ENCODE assay signal across 10 cellular contexts in the genomic region with DNA sequence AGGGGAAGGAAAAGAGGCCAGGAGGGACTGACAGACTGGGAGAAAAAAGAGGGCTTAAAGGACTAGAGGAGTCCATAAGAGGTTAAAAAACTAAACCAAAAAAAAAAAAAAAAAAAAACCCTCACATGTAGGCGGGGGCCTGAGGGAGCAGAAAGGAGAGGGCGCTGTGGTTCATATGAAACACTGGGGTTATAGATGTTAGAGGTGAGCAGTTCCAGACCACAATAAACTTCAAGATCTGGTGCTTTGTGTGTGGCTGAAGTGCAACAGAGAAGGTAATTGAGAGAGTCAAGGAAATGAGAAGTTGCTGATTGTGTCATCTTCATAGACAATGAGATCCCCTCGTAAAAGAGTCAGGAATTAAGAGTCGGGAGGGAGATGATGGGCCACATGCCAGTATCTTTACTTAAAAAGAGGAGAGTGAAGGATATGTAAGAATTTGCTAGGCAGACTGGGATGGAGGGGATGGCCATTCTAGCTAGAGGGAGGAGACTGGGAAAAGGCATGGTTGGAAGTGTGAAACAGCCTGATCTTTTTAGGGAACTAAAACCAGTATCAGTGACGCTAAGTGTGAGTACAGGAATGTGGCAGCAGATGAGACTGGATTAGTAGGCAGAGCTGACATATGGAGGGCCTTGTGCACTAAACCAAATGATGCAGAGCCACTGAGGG. TPM values are rescaled to one million over a fixed set of nuclear protein-coding genes. Genes with fewer than 3 reads are reported as not detected.
A peak's percentile ranks its signal among the peaks of the same experiment; 100 is the strongest.
DNase-seq lines count a peak whose midpoint lies in the region; ATAC-seq, FAIRE-seq and TF ChIP-seq lines count a peak whose summit lies in the region.
"Had no signal": no experiment of that assay in that cellular context is flagged by ENCODE, and none has a peak within 500 bp of the region (broad histone marks: within the 10 kb centered on the region; RNA-seq: fewer than 3 reads in every experiment).

No MANE protein-coding gene starts in this region.

- H3K4me3 Mint-ChIP-seq in CD8-positive, alpha-beta T cell, result no peak overlapping the region

- H3K9me3 ChIP-seq in CD8-positive, alpha-beta T cell (ENCODE audit: low read length), result no peaks in the 10 kb centered on the region
- no peaks in the 10 kb centered on the region; the same call in 1 of the 2 replicates for H3K9me3 ChIP-seq in K562 (replicated peaks; ENCODE audit: control insufficient read depth, insufficient read depth, low read depth, low read length)
- H3K9me3 ChIP-seq in thyroid gland, result no peaks in the 10 kb centered on the region

- no peak overlapping the region for H3K4me3 ChIP-seq in CD8-positive, alpha-beta T cell (ENCODE audit: low read depth, low read length)
- no peak overlapping the region for H3K4me3 ChIP-seq in Jurkat, Clone E6-1 (ENCODE audit: low read length)
- H3K4me3 ChIP-seq in K562, result no peak overlapping the region
- H3K4me3 ChIP-seq in thyroid gland (replicated peaks in 1 of 3), result no peak overlapping the region

- no peak for TF ChIP-seq CTCF in CD8-positive, alpha-beta T cell (IDR thresholded peaks at IDR 0.05)
- 0 out of 6 replicates have a peak, but pooled peaks of 1 of the 3 experiments have one; percentile 5 for TF ChIP-seq CTCF in K562 (IDR thresholded peaks at IDR 0.05 in 2 of 3, conservative IDR thresholded peaks at IDR 0.05 in 1 of 3; ENCODE audit: insufficient read depth in 2 of 3, low read depth in 1 of 3, low read length in 3 of 3)
- no peak for TF ChIP-seq CTCF in thyroid gland (IDR thresholded peaks at IDR 0.05)

- H3K27ac Mint-ChIP-seq in CD8-positive, alpha-beta T cell, result peak overlapping the region; percentile 80

- no peaks in the 10 kb centered on the region for H4K20me1 ChIP-seq in K562 (replicated peaks; ENCODE audit: control insufficient read depth, insufficient read depth, low read length)

- no peaks in the 10 kb centered on the region for H3K36me3 Mint-ChIP-seq in CD8-positive, alpha-beta T cell

- 7% methylated on average over 4 of the region's 5 CpGs for WGBS in K562 (ENCODE audit: insufficient coverage, low coverage, missing lambda C conversion rate)
- 38 to 39% methylated on average over 5 of the region's 5 CpGs for WGBS in thyroid gland, 2 donors

- no peak overlapping the region for H3K27ac ChIP-seq in CD8-positive, alpha-beta T cell (ENCODE audit: low read depth, low read length)
- H3K27ac ChIP-seq in K562 (ENCODE audit: extremely low read depth, low read depth, low read length), result no peak overlapping the region
- no peak overlapping the region for H3K27ac ChIP-seq in thyroid gland

- ATAC-seq in CD8-positive, alpha-beta T cell, result peak; percentile 99
- ATAC-seq in GM19395 (IDR thresholded peaks at IDR 0.05; ENCODE audit: unreplicated experiment) (peak; percentile 89), K562 (peak; percentile 72; the same call in 2 of the 3 replicates)

- in situ Hi-C loops in K562 (cut with MboI), result no loop called here

- H3K27me3 Mint-ChIP-seq in CD8-positive, alpha-beta T cell (ENCODE audit: low read depth), result no peaks in the 10 kb centered on the region

- no peak for FAIRE-seq in K562 (lab: Jason Lieb, UNC)

- no peak for TF ChIP-seq RAD21 in K562 (CRISPR knock-in tag; conservative IDR thresholded peaks at IDR 0.05 in 1 of 2, IDR thresholded peaks at IDR 0.05 in 1 of 2)

- POLR2A ChIA-PET in CD8-positive, alpha-beta T cell (lab: Charles Lee), result interaction anchor here (0.7 to 2.0 kb wide), 4 partner anchors 18 to 33 kb away, joined by 5 to 12 read pairs (median 6); partner anchors contain the start of gene OGT
- POLR2A ChIA-PET in K562 (lab: Yijun Ruan, JAX), result no interaction called here

- intact Hi-C loops in CD8-positive, alpha-beta T cell (cut with DNase I, micrococcal nuclease), result loop anchor here (1.0 to 5.0 kb wide), 3 partner anchors 17 to 33 kb away; partner anchors contain the start of gene OGT (in 1 of the 2)
- intact Hi-C loops in K562 (cut with micrococcal nuclease) (no loop called here), thyroid gland (cut with DNase I) (no loop called here)

- no peaks in the 10 kb centered on the region for H3K36me3 ChIP-seq in CD8-positive, alpha-beta T cell (ENCODE audit: insufficient read depth, low read length)
- H3K36me3 ChIP-seq in K562 (ENCODE audit: control insufficient read depth, insufficient read depth, low read length) (no peaks in the 10 kb centered on the region), thyroid gland (no peaks in the 10 kb centered on the region)

- H2AFZ ChIP-seq in K562 (ENCODE audit: low read depth, low read length), result peak overlapping the region; percentile 10; the same call in 1 of the 2 replicates

- H3K4me1 Mint-ChIP-seq in CD8-positive, alpha-beta T cell (ENCODE audit: low read depth), result peaks cover 17% of the 10 kb centered on the region

- H3K4me1 ChIP-seq in CD8-positive, alpha-beta T cell (ENCODE audit: insufficient read depth, low read length), result peaks cover 13% of the 10 kb centered on the region
- H3K4me1 ChIP-seq in K562 (replicated peaks in 1 of 2; ENCODE audit: control insufficient read depth in 2 of 2, insufficient read depth in 2 of 2, low read length in 2 of 2), result no peaks in the 10 kb centered on the region
- H3K4me1 ChIP-seq in thyroid gland, result no peaks in the 10 kb centered on the region

- no peaks in the 10 kb centered on the region for H3K79me2 ChIP-seq in K562 (ENCODE audit: control insufficient read depth, insufficient read depth, low read length)

- peak in 3 of 7 experiments; percentile 35 to 70 (median 41) for DNase-seq in CD8-positive, alpha-beta T cell
- peak; percentile 6 for DNase-seq in Jurkat, Clone E6-1 (ENCODE audit: low read depth, low spot score)
- DNase-seq in K562 (ENCODE audit: extremely low read depth in 1 of 4, low spot score in 3 of 4), result no peak
- no peak for DNase-seq in GF-D8 (lab: John Stamatoyannopoulos, UW)
- DNase-seq in thyroid gland, result no peak
- DNase-seq in NCI-H226, result no peak
- no peak for DNase-seq in NCI-H1436 treated with DMSO at 0.1 percent for 48 hours (lab: John Stamatoyannopoulos, UW)
- DNase-seq: amniotic stem cell, NCI-H2107 had no signal

- CTCF ChIA-PET in CD8-positive, alpha-beta T cell (lab: Charles Lee), result interaction anchor here (1.6 to 1.8 kb wide), 2 partner anchors 16 to 23 kb away, joined by 3 to 4 read pairs; no protein-coding TSS in a partner anchor
- CTCF ChIA-PET in K562 (lab: Yijun Ruan, JAX; ENCODE audit: low intra/inter-chr PET ratio), result no interaction called here

- no peaks in the 10 kb centered on the region for H3K27me3 ChIP-seq in CD8-positive, alpha-beta T cell (ENCODE audit: insufficient read depth, low read length)
- no peaks in the 10 kb centered on the region for H3K27me3 ChIP-seq in K562 (ENCODE audit: control insufficient read depth in 2 of 2, insufficient read depth in 2 of 2, low read length in 2 of 2)
- H3K27me3 ChIP-seq in thyroid gland, result no peaks in the 10 kb centered on the region

- no peaks in the 10 kb centered on the region for H3K9me1 ChIP-seq in K562 (ENCODE audit: control insufficient read depth, insufficient read depth, low read length)

- no peak overlapping the region for H3K9ac ChIP-seq in K562 (ENCODE audit: insufficient read depth in 1 of 2, low read depth in 2 of 2, low read length in 2 of 2)

- no peak overlapping the region for H3K4me2 ChIP-seq in K562 (ENCODE audit: insufficient read depth, low read length)

- no peak for TF ChIP-seq EP300 in K562 (IDR thresholded peaks at IDR 0.05; ENCODE audit: low read length)

- no peaks in the 10 kb centered on the region for H3K9me3 Mint-ChIP-seq in CD8-positive, alpha-beta T cell

- no peak for TF ChIP-seq POLR2A in K562 (conservative IDR thresholded peaks at IDR 0.05)
- TF ChIP-seq POLR2A in thyroid gland (IDR thresholded peaks at IDR 0.05), result no peak

- no TSS peak for BruUV-seq in K562 (replicated peaks; lab: Mats Ljungman, UMichigan)

TF ChIP-seq in K562, 482 proteins besides CTCF, POLR2A, EP300 and RAD21:
- no peak for TF ChIP-seq ZNF699 (CRISPR knock-in tag; IDR thresholded peaks at IDR 0.05; ENCODE audit: insufficient replicate concordance)
- no peak for TF ChIP-seq NCOR1 (IDR thresholded peaks at IDR 0.05)
- peak; percentile 73 for TF ChIP-seq ZNF384 (IDR thresholded peaks at IDR 0.05; ENCODE audit: low read depth, low read length)
TF ChIP-seq in K562: peak in this region for 1.

RNA-seq across cellular contexts. Expression of gene OGT, which starts 18.4 kb away (rescaled TPM):
- 100 to 1,000 TPM; 295 to 297 TPM for total RNA-seq in CD8-positive, alpha-beta T cell
- polyA plus RNA-seq in Jurkat, Clone E6-1 (2012; ENCODE audit: insufficient read depth, insufficient read length), result 60.6 TPM
- 1,185 and 1,554 TPM in 2 replicates for total RNA-seq in K562 (2011; cell fraction: chromatin; rRNA removed; ENCODE audit: low replicate concordance)
- 474 and 611 TPM in 2 replicates for total RNA-seq in K562 (2011; cell fraction: nucleolus; rRNA removed)
- 824 and 884 TPM in 2 replicates for total RNA-seq in K562 (2011; cell fraction: nucleoplasm; rRNA removed)
- total RNA-seq in K562 (2014; rRNA removed), result 70.4 and 71.3 TPM in 2 replicates
- 117 and 133 TPM in 2 replicates for total RNA-seq in K562 (2014; rRNA removed; fragmentation: Illumina TruSeq; extraction: Trizol)
- 91.0 and 97.3 TPM in 2 replicates for total RNA-seq in K562 (2015; rRNA removed; fragmentation: Illumina TruSeq; extraction: Trizol)
- total RNA-seq in K562 (2021), result 141 and 153 TPM in 2 replicates
- 347 and 456 TPM in 2 replicates for polyA plus RNA-seq in K562 (2011; rRNA removed)
- polyA plus RNA-seq in K562 (2011; cell fraction: cytosol; rRNA removed), result 120 and 206 TPM in 2 replicates
- 2,701 and 3,076 TPM in 2 replicates for polyA plus RNA-seq in K562 (2011; cell fraction: nucleus; rRNA removed)
- polyA plus RNA-seq in K562 (2012), result 69.5 and 342 TPM in 2 replicates
- 109 and 121 TPM in 2 replicates for polyA plus RNA-seq in K562 (2014; fragmentation: Illumina TruSeq; extraction: Trizol)
- polyA plus RNA-seq in K562 (2014; fragmentation: Nextera tagmentation; extraction: Ambion mirVana), result 10 to 100 TPM; 38.9 to 52.6 TPM
- 170 and 211 TPM in 2 replicates for polyA plus RNA-seq in K562 (2014; rRNA removed)
- polyA minus RNA-seq in K562 (2011; rRNA and poly(A)+ RNA removed), result 304 and 422 TPM in 2 replicates
- polyA minus RNA-seq in K562 (2011; cell fraction: cytosol; rRNA and poly(A)+ RNA removed), result 67.6 and 73.0 TPM in 2 replicates
- 450 and 778 TPM in 2 replicates for polyA minus RNA-seq in K562 (2011; cell fraction: nucleus; rRNA and poly(A)+ RNA removed)
- total RNA-seq in thyroid gland, result 100 to 1,000 TPM; 162 to 218 (median 214) TPM

Comparison
In these comparisons a context has a peak if more than half of its experiments do, and no peak if none do; other contexts are left out.
1. intact Hi-C loops: an anchor here in CD8-positive, alpha-beta T cell (1.0 to 5.0 kb wide); none called in K562 and thyroid gland.